Comparison of ENCODE assay signal across 10 cellular contexts in the genomic region with DNA sequence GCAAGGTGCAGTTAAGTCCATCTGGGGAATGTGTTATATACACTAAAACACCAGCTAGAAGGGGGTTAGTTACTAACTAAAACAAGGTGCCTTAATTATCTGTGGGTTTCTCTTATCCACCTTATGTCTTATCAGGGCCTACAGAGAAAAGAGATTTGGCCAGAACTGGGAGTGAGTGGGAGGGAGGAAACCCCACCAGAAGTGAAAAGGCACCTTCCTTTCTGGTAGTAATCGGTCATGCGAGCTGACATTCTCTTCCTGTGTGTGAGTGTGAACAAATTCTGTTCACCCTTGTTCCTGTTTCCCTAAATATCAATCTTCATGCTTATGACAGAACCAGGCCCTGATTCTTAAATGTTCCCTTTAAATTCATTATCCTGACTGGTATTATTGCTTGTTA. TPM values are rescaled to one million over a fixed set of nuclear protein-coding genes. Genes with fewer than 3 reads are reported as not detected.
DNase-seq lines count a peak whose midpoint lies in the region; ATAC-seq, FAIRE-seq and TF ChIP-seq lines count a peak whose summit lies in the region.
"Had no signal": no experiment of that assay in that cellular context is flagged by ENCODE, and none has a peak within 500 bp of the region (broad histone marks: within the 10 kb centered on the region; RNA-seq: fewer than 3 reads in every experiment).

No MANE protein-coding gene starts in this region.

- no peak overlapping the region for H3K27ac ChIP-seq in GM12878 (ENCODE audit: control insufficient read depth, insufficient read depth)
- H3K27ac ChIP-seq in foreskin keratinocyte, result no peak overlapping the region

- no peak for FAIRE-seq in GM12878 (lab: Jason Lieb, UNC)
- FAIRE-seq: H54 had no signal

- RAD21 ChIA-PET in GM12878 (lab: Charles Lee; ENCODE audit: unreplicated experiment), result interaction anchor here (0.7 to 4.1 kb wide), 3 partner anchors 16 to 83 kb away, joined by 3 to 22 read pairs (median 6); no protein-coding TSS in a partner anchor

- H2AFZ ChIP-seq in GM12878 (ENCODE audit: control insufficient read depth, low read depth, low read length), result no peak overlapping the region

- CTCF ChIA-PET in GM12878 (lab: Yijun Ruan, JAX), result interaction anchor here (0.7 to 7.5 kb wide), 9 partner anchors 13 to 176 kb away, joined by 3 to 128 read pairs (median 4); no protein-coding TSS in a partner anchor

- TF ChIP-seq CTCF in GM12878 (IDR thresholded peaks at IDR 0.05 in 2 of 3, conservative IDR thresholded peaks at IDR 0.05 in 1 of 3; ENCODE audit: control insufficient read depth in 2 of 3, extremely low read depth in 1 of 3, insufficient read depth in 1 of 3, low read depth in 3 of 3, low read length in 3 of 3) (no peak), foreskin keratinocyte (conservative IDR thresholded peaks at IDR 0.05) (no peak)

- no peaks in the 10 kb centered on the region for H3K36me3 ChIP-seq in GM12878 (ENCODE audit: control insufficient read depth in 2 of 2, insufficient read depth in 2 of 2, low read length in 1 of 2)

- H3K9me3 ChIP-seq in GM12878 (replicated peaks; ENCODE audit: control insufficient read depth, insufficient read depth, low read length), result no peaks in the 10 kb centered on the region

- in situ Hi-C loops in GM12878 (cut with MboI), result loop anchor here (5.0 kb wide), 1 partner anchor 80 kb away; no protein-coding TSS in a partner anchor

- H3K79me2 ChIP-seq in GM12878 (ENCODE audit: control insufficient read depth, insufficient read depth, low read length), result no peaks in the 10 kb centered on the region

- no peak overlapping the region for H3K4me3 ChIP-seq in GM12878

- peak overlapping the region; percentile 21 for H3K4me2 ChIP-seq in GM12878 (ENCODE audit: control insufficient read depth, insufficient read depth)

- no peaks in the 10 kb centered on the region for H4K20me1 ChIP-seq in GM12878 (ENCODE audit: control insufficient read depth, insufficient read depth)

- H3K9ac ChIP-seq in GM12878 (ENCODE audit: control insufficient read depth, insufficient read depth, low read length), result no peak overlapping the region

- H3K4me1 ChIP-seq in GM12878 (ENCODE audit: control insufficient read depth, insufficient read depth, low read length) (peaks cover 7% of the 10 kb centered on the region; the same call in 1 of the 2 replicates), foreskin keratinocyte (no peaks in the 10 kb centered on the region)

- ATAC-seq in GM18867 (IDR thresholded peaks at IDR 0.05; ENCODE audit: unreplicated experiment), result peak; percentile 78
- peak; percentile 81 for ATAC-seq in GM21528 (IDR thresholded peaks at IDR 0.05; ENCODE audit: low FRiP score, unreplicated experiment)
- ATAC-seq in HG03280 (IDR thresholded peaks at IDR 0.05; ENCODE audit: unreplicated experiment), result peak; percentile 57
- ATAC-seq in GM12878, result peak; percentile 64
- ATAC-seq in foreskin keratinocyte, result no peak
- no peak for ATAC-seq in esophagus mucosa

- TF ChIP-seq RAD21 in GM12878 (IDR thresholded peaks at IDR 0.05; ENCODE audit: insufficient read depth, low read depth, low read length), result no peak

- DNase-seq in GM12878 (ENCODE audit: low read depth, low spot score) (no peak), foreskin keratinocyte (no peak), NCI-H2081 (lab: John Stamatoyannopoulos, UW) (no peak), NCI-H526 (lab: John Stamatoyannopoulos, UW) (no peak)
- DNase-seq: activated CD4-positive, CD25-positive, alpha-beta regulatory T cell had no signal

- TF ChIP-seq EP300 in GM12878 (IDR thresholded peaks at IDR 0.05; ENCODE audit: borderline replicate concordance in 1 of 2, control insufficient read depth in 1 of 2, low read depth in 2 of 2, low read length in 2 of 2), result no peak

- BruUV-seq in GM12878 (replicated peaks; lab: Mats Ljungman, UMichigan), result no TSS peak

- no peak for TF ChIP-seq POLR2A in GM12878 (IDR thresholded peaks at IDR 0.05; ENCODE audit: low read depth, low read length)

- intact Hi-C loops in GM12878 (cut with micrococcal nuclease; ENCODE audit: unreplicated experiment), result loop anchor here (5.0 kb wide), 2 partner anchors 520 to 600 kb away; no protein-coding TSS in a partner anchor

- SMC1A ChIA-PET in GM12878 (lab: Charles Lee; ENCODE audit: uncharacterized antibody, unreplicated experiment), result interaction anchor here (0.8 to 4.5 kb wide), 7 partner anchors 13 to 83 kb away, joined by 3 to 22 read pairs (median 4); no protein-coding TSS in a partner anchor

- no peaks in the 10 kb centered on the region; a peak in 1 of 4 replicates for H3K27me3 ChIP-seq in GM12878 (replicated peaks in 1 of 2; ENCODE audit: control insufficient read depth in 2 of 2, insufficient read depth in 2 of 2, low read length in 1 of 2)
- no peaks in the 10 kb centered on the region for H3K27me3 ChIP-seq in foreskin keratinocyte

- POLR2A ChIA-PET in GM12878 (lab: Charles Lee), result interaction anchor here (0.6 kb wide), 1 partner anchor 31 kb away, joined by 4 read pairs; no protein-coding TSS in a partner anchor

- 0% methylated on average over 2 of the region's 2 CpGs for WGBS in GM12878 (ENCODE audit: insufficient coverage, insufficient replicate concordance, low lambda C conversion rate, missing lambda C conversion rate)

TF ChIP-seq in GM12878, 131 proteins besides CTCF, POLR2A, EP300 and RAD21 (continues in another document):
- TF ChIP-seq WRNIP1 (IDR thresholded peaks at IDR 0.05; ENCODE audit: borderline replicate concordance, low read depth, low read length) (no peak), SREBF2 (IDR thresholded peaks at IDR 0.05; ENCODE audit: low read length) (no peak), ZNF24 (IDR thresholded peaks at IDR 0.05) (no peak), CBFB (IDR thresholded peaks at IDR 0.05; ENCODE audit: low read depth) (no peak), SREBF1 (IDR thresholded peaks at IDR 0.05; ENCODE audit: low read length) (no peak)

RNA-seq across cellular contexts. Expression of gene SRPX2, which starts 43.5 kb away (rescaled TPM):
- not detected in 2 replicates for total RNA-seq in GM12878 (2013; cell fraction: nucleolus; rRNA removed)
- total RNA-seq in GM12878 (2014; rRNA removed), result not detected in 2 replicates
- not detected in 2 replicates for total RNA-seq in GM12878 (2014; rRNA removed; fragmentation: Illumina TruSeq; extraction: Trizol)
- total RNA-seq in GM12878 (2021), result not detected in 2 replicates
- polyA plus RNA-seq in GM12878 (2011; ENCODE audit: low read depth), result not detected
- not detected in 2 replicates for polyA plus RNA-seq in GM12878 (2011; rRNA removed)
- polyA plus RNA-seq in GM12878 (2011; cell fraction: cytosol; rRNA removed), result not detected in 2 replicates
- not detected in 2 replicates for polyA plus RNA-seq in GM12878 (2011; cell fraction: nucleus; rRNA removed)
- not detected in 2 replicates for polyA plus RNA-seq in GM12878 (2012)
- polyA plus RNA-seq in GM12878 (2014; fragmentation: Illumina TruSeq; extraction: Trizol), result not detected in 2 replicates
- polyA plus RNA-seq in GM12878 (2014; fragmentation: Nextera tagmentation; extraction: Ambion mirVana), result not detected
- not detected in 2 replicates for polyA plus RNA-seq in GM12878 (2014; rRNA removed)
- polyA plus RNA-seq in GM12878 (2016; fragmentation: Nextera tagmentation; extraction: Ambion mirVana), result not detected
- not detected in 2 replicates for polyA minus RNA-seq in GM12878 (2011; rRNA and poly(A)+ RNA removed)
- not detected in 2 replicates for polyA minus RNA-seq in GM12878 (2011; cell fraction: cytosol; rRNA and poly(A)+ RNA removed)
- not detected in 2 replicates for polyA minus RNA-seq in GM12878 (2011; cell fraction: nucleus; rRNA and poly(A)+ RNA removed)
- 0.31 and 0.49 TPM in 2 replicates for total RNA-seq in foreskin keratinocyte
- 0.36 and 0.76 TPM in 2 replicates for polyA plus RNA-seq in foreskin keratinocyte
- total RNA-seq in esophagus mucosa, result 18.9 TPM

RNA-seq across cellular contexts. Expression of gene SYTL4, which starts 44.4 kb away (rescaled TPM):
- not detected in 2 replicates for total RNA-seq in GM12878 (2013; cell fraction: nucleolus; rRNA removed)
- total RNA-seq in GM12878 (2014; rRNA removed), result 0.11 and 0.22 TPM in 2 replicates
- total RNA-seq in GM12878 (2014; rRNA removed; fragmentation: Illumina TruSeq; extraction: Trizol), result 0.09 and 0.31 TPM in 2 replicates
- 0.74 TPM in 1 of 2 replicates, not detected in the other for total RNA-seq in GM12878 (2021)
- not detected for polyA plus RNA-seq in GM12878 (2011; ENCODE audit: low read depth)
- polyA plus RNA-seq in GM12878 (2011; rRNA removed), result not detected in 2 replicates
- polyA plus RNA-seq in GM12878 (2011; cell fraction: cytosol; rRNA removed), result 0.03 TPM in 1 of 2 replicates, not detected in the other
- not detected in 2 replicates for polyA plus RNA-seq in GM12878 (2011; cell fraction: nucleus; rRNA removed)
- 0.14 TPM in 1 of 2 replicates, not detected in the other for polyA plus RNA-seq in GM12878 (2012)
- 0.22 and 0.38 TPM in 2 replicates for polyA plus RNA-seq in GM12878 (2014; fragmentation: Illumina TruSeq; extraction: Trizol)
- under 1 TPM; 0.13 to 0.29 TPM for polyA plus RNA-seq in GM12878 (2014; fragmentation: Nextera tagmentation; extraction: Ambion mirVana)
- 0.15 and 0.17 TPM in 2 replicates for polyA plus RNA-seq in GM12878 (2014; rRNA removed)
- under 1 TPM in 1 of 2 experiments, not detected in 1; 0.07 TPM for polyA plus RNA-seq in GM12878 (2016; fragmentation: Nextera tagmentation; extraction: Ambion mirVana)
- not detected in 2 replicates for polyA minus RNA-seq in GM12878 (2011; rRNA and poly(A)+ RNA removed)
- not detected in 2 replicates for polyA minus RNA-seq in GM12878 (2011; cell fraction: cytosol; rRNA and poly(A)+ RNA removed)
- polyA minus RNA-seq in GM12878 (2011; cell fraction: nucleus; rRNA and poly(A)+ RNA removed), result not detected in 2 replicates
- total RNA-seq in foreskin keratinocyte, result 2.4 and 3.7 TPM in 2 replicates
- polyA plus RNA-seq in foreskin keratinocyte, result 0.88 and 1.1 TPM in 2 replicates
- 2.9 TPM for total RNA-seq in esophagus mucosa

RNA-seq across cellular contexts. Expression of gene TSPAN6, which starts 50.9 kb away (rescaled TPM):
- not detected in 2 replicates for total RNA-seq in GM12878 (2013; cell fraction: nucleolus; rRNA removed)
- total RNA-seq in GM12878 (2014; rRNA removed), result not detected in 2 replicates
- 0.04 TPM in 1 of 2 replicates, not detected in the other for total RNA-seq in GM12878 (2014; rRNA removed; fragmentation: Illumina TruSeq; extraction: Trizol)
- 0.23 and 0.24 TPM in 2 replicates for total RNA-seq in GM12878 (2021)
- polyA plus RNA-seq in GM12878 (2011; ENCODE audit: low read depth), result not detected
- 0.05 and 0.06 TPM in 2 replicates for polyA plus RNA-seq in GM12878 (2011; rRNA removed)
- polyA plus RNA-seq in GM12878 (2011; cell fraction: cytosol; rRNA removed), result 0.03 and 0.07 TPM in 2 replicates
- not detected in 2 replicates for polyA plus RNA-seq in GM12878 (2011; cell fraction: nucleus; rRNA removed)
- 0.08 TPM in 1 of 2 replicates, not detected in the other for polyA plus RNA-seq in GM12878 (2012)
- polyA plus RNA-seq in GM12878 (2014; fragmentation: Illumina TruSeq; extraction: Trizol), result 0.19 TPM in 1 of 2 replicates, not detected in the other
- polyA plus RNA-seq in GM12878 (2014; fragmentation: Nextera tagmentation; extraction: Ambion mirVana), result not detected
- polyA plus RNA-seq in GM12878 (2014; rRNA removed), result 0.08 TPM in 1 of 2 replicates, not detected in the other
- under 1 TPM in 1 of 2 experiments, not detected in 1; 0.10 TPM for polyA plus RNA-seq in GM12878 (2016; fragmentation: Nextera tagmentation; extraction: Ambion mirVana)
- polyA minus RNA-seq in GM12878 (2011; rRNA and poly(A)+ RNA removed), result 0.10 TPM in 1 of 2 replicates, not detected in the other
- 0.83 TPM in 1 of 2 replicates, not detected in the other for polyA minus RNA-seq in GM12878 (2011; cell fraction: cytosol; rRNA and poly(A)+ RNA removed)
- polyA minus RNA-seq in GM12878 (2011; cell fraction: nucleus; rRNA and poly(A)+ RNA removed), result 0.19 TPM in 1 of 2 replicates, not detected in the other
- 18.3 and 18.4 TPM in 2 replicates for total RNA-seq in foreskin keratinocyte
- 14.5 and 16.2 TPM in 2 replicates for polyA plus RNA-seq in foreskin keratinocyte
- total RNA-seq in esophagus mucosa, result 36.4 TPM

Comparison
In these comparisons a context has a peak if more than half of its experiments do, and no peak if none do; other contexts are left out.
1. ATAC-seq: peak in GM18867 (single experiment), GM21528 (single experiment), HG03280 (single experiment) and GM12878 (single experiment); none in foreskin keratinocyte (single experiment) and esophagus mucosa (single experiment).
2. RNA of gene SRPX2, which starts 43.5 kb away (total RNA-seq): 18.9 TPM in esophagus mucosa (single experiment); 0.31 to 0.49 TPM in foreskin keratinocyte and not detected in GM12878; every median in the first group is over 10 times any median in the second.
3. RNA of gene TSPAN6, which starts 50.9 kb away (total RNA-seq): 36.4 TPM in esophagus mucosa (single experiment) and 18.3 to 18.4 TPM in foreskin keratinocyte; 0.04 to 0.24 TPM in GM12878; every median in the first group is over 10 times any median in the second.